8 cellular contexts compared by ENCODE assay signal in the genomic region with DNA sequence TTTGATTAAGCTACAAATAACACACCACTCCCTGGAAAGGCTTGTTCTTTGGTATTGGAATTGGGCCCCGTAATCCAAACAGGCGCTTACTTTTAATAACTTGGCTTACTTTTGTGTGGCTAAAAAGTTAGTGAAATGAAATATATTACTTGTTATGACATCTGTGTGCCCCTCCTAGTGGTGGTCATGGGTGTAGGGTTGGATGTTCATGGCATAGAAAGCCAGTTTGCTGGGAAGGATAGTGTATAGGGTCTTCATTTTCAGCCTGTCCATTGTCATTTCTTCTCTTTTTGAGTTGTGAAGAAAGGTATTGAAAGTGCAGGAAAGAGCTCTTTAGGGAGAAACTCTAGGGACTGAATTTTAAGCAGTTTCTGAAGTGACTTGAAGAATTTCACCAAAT. TPM values are rescaled to one million over a fixed set of nuclear protein-coding genes. Genes with fewer than 3 reads are reported as not detected.
DNase-seq lines count a peak whose midpoint lies in the region; ATAC-seq and TF ChIP-seq lines count a peak whose summit lies in the region.

No MANE protein-coding gene starts in this region.

- H3K9me3 ChIP-seq in effector memory CD4-positive, alpha-beta T cell (ENCODE audit: control insufficient read depth, low read length): no peaks in the 10 kb centered on the region
- no peaks in the 10 kb centered on the region for H3K9me3 ChIP-seq in sigmoid colon

- peaks cover 85% of the 10 kb centered on the region for H3K4me1 Mint-ChIP-seq in activated T-cell treated with anti-CD3 and anti-CD28 coated beads, Interleukin-2, amount 50 U/mL, for 24 hours (ENCODE audit: low read depth)
- peaks cover 89% of the 10 kb centered on the region for H3K4me1 Mint-ChIP-seq in activated T-cell treated with anti-CD3 and anti-CD28 coated beads, Interleukin-2, amount 50 U/mL, for 4 hours (ENCODE audit: low read depth)

- no peaks in the 10 kb centered on the region for H3K9me3 Mint-ChIP-seq in activated T-cell treated with anti-CD3 and anti-CD28 coated beads, Interleukin-2, amount 50 U/mL, for 24 hours
- H3K9me3 Mint-ChIP-seq in activated T-cell treated with anti-CD3 and anti-CD28 coated beads, Interleukin-2, amount 50 U/mL, for 4 hours: no peaks in the 10 kb centered on the region

- H3K4me3 ChIP-seq in NB4 (ENCODE audit: low read depth, low read length) (no peak overlapping the region), sigmoid colon (no peak overlapping the region)
- no peak overlapping the region for H3K4me3 ChIP-seq in effector memory CD4-positive, alpha-beta T cell (ENCODE audit: insufficient read depth, low read depth, low read length, poor library complexity, severe bottlenecking)

- H3K27ac Mint-ChIP-seq in activated T-cell treated with anti-CD3 and anti-CD28 coated beads, Interleukin-2, amount 50 U/mL, for 24 hours: peak overlapping the region; percentile 75

- intact Hi-C loops in sigmoid colon (cut with DNase I): no loop called here

- no peak overlapping the region for H3K4me3 Mint-ChIP-seq in activated T-cell treated with anti-CD3 and anti-CD28 coated beads, Interleukin-2, amount 50 U/mL, for 24 hours
- no peak overlapping the region for H3K4me3 Mint-ChIP-seq in activated T-cell treated with anti-CD3 and anti-CD28 coated beads, Interleukin-2, amount 50 U/mL, for 4 hours

- H3K27me3 ChIP-seq in effector memory CD4-positive, alpha-beta T cell (replicated peaks; ENCODE audit: control insufficient read depth, insufficient read depth, low read length, poor library complexity, severe bottlenecking): no peaks in the 10 kb centered on the region
- no peaks in the 10 kb centered on the region for H3K27me3 ChIP-seq in sigmoid colon

- no peak for ATAC-seq in activated T-cell treated with anti-CD3 and anti-CD28 coated beads, Interleukin-2, amount 50 U/mL, for 4 hours
- ATAC-seq in GM21381 (IDR thresholded peaks at IDR 0.05; ENCODE audit: unreplicated experiment): no peak

- TF ChIP-seq POLR2A in NB4 (IDR thresholded peaks at IDR 0.05; ENCODE audit: extremely low read depth, insufficient read length) (no peak), sigmoid colon (IDR thresholded peaks at IDR 0.05) (no peak)

- no peak for TF ChIP-seq EP300 in sigmoid colon (IDR thresholded peaks at IDR 0.05)

- no peaks in the 10 kb centered on the region for H3K27me3 Mint-ChIP-seq in activated T-cell treated with anti-CD3 and anti-CD28 coated beads, Interleukin-2, amount 50 U/mL, for 24 hours
- no peaks in the 10 kb centered on the region for H3K27me3 Mint-ChIP-seq in activated T-cell treated with anti-CD3 and anti-CD28 coated beads, Interleukin-2, amount 50 U/mL, for 4 hours (ENCODE audit: low read depth)

- peaks cover 42% of the 10 kb centered on the region for H3K36me3 ChIP-seq in effector memory CD4-positive, alpha-beta T cell (ENCODE audit: control insufficient read depth, insufficient read depth, low read length)
- no peaks in the 10 kb centered on the region for H3K36me3 ChIP-seq in sigmoid colon

- peaks cover 62% of the 10 kb centered on the region for H3K36me3 Mint-ChIP-seq in activated T-cell treated with anti-CD3 and anti-CD28 coated beads, Interleukin-2, amount 50 U/mL, for 24 hours (ENCODE audit: low read depth)
- H3K36me3 Mint-ChIP-seq in activated T-cell treated with anti-CD3 and anti-CD28 coated beads, Interleukin-2, amount 50 U/mL, for 4 hours (ENCODE audit: insufficient read depth): peaks cover 27% of the 10 kb centered on the region

- H3K4me1 ChIP-seq in effector memory CD4-positive, alpha-beta T cell (ENCODE audit: control insufficient read depth, insufficient read depth, low read length, poor library complexity, severe bottlenecking): peaks cover 68% of the 10 kb centered on the region
- H3K4me1 ChIP-seq in sigmoid colon: peaks cover 0 to 64% (median 54%) of the 10 kb centered on the region in 4 donors

- H3K27ac ChIP-seq in effector memory CD4-positive, alpha-beta T cell (ENCODE audit: insufficient read depth, low read length, poor library complexity, severe bottlenecking): peak overlapping the region; percentile 1
- peak overlapping the region; percentile 32 to 66 (median 46) for H3K27ac ChIP-seq in sigmoid colon

- WGBS in sigmoid colon, 2 donors: 82 to 84% methylated on average over 2 of the region's 2 CpGs

- TF ChIP-seq CTCF in NB4 (IDR thresholded peaks at IDR 0.05; ENCODE audit: low read depth, low read length): peak; percentile 39
- no peak for TF ChIP-seq CTCF in sigmoid colon (IDR thresholded peaks at IDR 0.05)

- DNase-seq in activated T-cell treated with anti-CD3 and anti-CD28 coated beads, Interleukin-2, amount 50 U/mL, for 24 hours: no peak
- DNase-seq in activated T-cell treated with anti-CD3 and anti-CD28 coated beads, Interleukin-2, amount 50 U/mL, for 4 hours: no peak
- DNase-seq in NB4 (ENCODE audit: low read depth) (peak; percentile 38), sigmoid colon (no peak), HuH-7 (ENCODE audit: low spot score) (no peak), NCI-H187 treated with DMSO at 0.1 percent for 48 hours (lab: John Stamatoyannopoulos, UW) (no peak)
- no peak for DNase-seq in effector memory CD4-positive, alpha-beta T cell

RNA-seq across cellular contexts. Expression of a gene that starts 5.9 kb away (rescaled TPM):
- 10 to 100 TPM in 2 of 3 donors, 1 to 10 TPM in 1; 9.5 to 12.8 (median 12.5) TPM for total RNA-seq in activated T-cell treated with anti-CD3 and anti-CD28 coated beads, Interleukin-2, amount 50 U/mL, for 4 hours
- 10 to 100 TPM; 11.8 to 22.7 (median 13.9) TPM for total RNA-seq in sigmoid colon
- 10 to 100 TPM in 1 of 3 donors, 1 to 10 TPM in 2; 4.6 to 11.6 (median 7.8) TPM for polyA plus RNA-seq in sigmoid colon
